ENCODE assay signal across 17 cellular contexts in the genomic region with DNA sequence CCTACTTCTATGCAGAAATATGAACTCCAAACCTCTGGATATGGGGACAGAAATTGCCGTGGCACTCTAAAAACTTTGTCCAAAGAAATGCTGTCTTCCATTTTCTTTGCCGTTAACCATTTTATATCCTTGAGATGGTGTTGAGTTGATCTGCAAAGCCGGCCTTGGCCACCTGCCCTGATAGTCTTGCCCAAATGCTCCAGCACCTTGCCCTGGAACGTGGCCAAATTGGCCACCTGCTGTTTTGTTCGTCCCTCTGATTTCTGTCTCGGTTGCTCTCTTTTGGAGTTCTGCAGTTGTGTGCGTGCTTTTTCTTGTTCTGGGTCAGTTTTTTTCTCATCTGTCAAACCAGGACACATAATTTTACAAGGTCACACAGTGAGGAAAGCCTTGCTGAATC.
DNase-seq lines count a peak whose midpoint lies in the region; ATAC-seq and TF ChIP-seq lines count a peak whose summit lies in the region.
"Had no signal": no experiment of that assay in that cellular context is flagged by ENCODE, and none has a peak within 500 bp of the region (broad histone marks: within the 10 kb centered on the region; RNA-seq: fewer than 3 reads in every experiment).

No MANE protein-coding gene starts in this region.

- no peak for TF ChIP-seq CTCF in body of pancreas (IDR thresholded peaks at IDR 0.05)
- TF ChIP-seq CTCF in mammary epithelial cell (conservative IDR thresholded peaks at IDR 0.05 in 1 of 2, IDR thresholded peaks at IDR 0.05 in 1 of 2; ENCODE audit: extremely low read depth in 1 of 2, insufficient read depth in 1 of 2, low read depth in 1 of 2, low read length in 2 of 2) = no peak
- TF ChIP-seq CTCF in left lung (IDR thresholded peaks at IDR 0.05) = no peak

- H3K27ac ChIP-seq in body of pancreas (no peak overlapping the region), mammary epithelial cell (ENCODE audit: insufficient read depth, low read depth, low read length) (no peak overlapping the region), left lung (no peak overlapping the region)
- H3K27ac ChIP-seq: brain microvascular endothelial cell, tibial artery had no signal

- intact Hi-C loops in body of pancreas (cut with DNase I) = no loop called here
- intact Hi-C loops in mammary epithelial cell (cut with micrococcal nuclease) = no loop called here
- intact Hi-C loops in left lung (cut with DNase I) = no loop called here

- H3K4me3 ChIP-seq in body of pancreas (no peak overlapping the region), mammary epithelial cell (replicated peaks in 1 of 3; ENCODE audit: insufficient read depth in 1 of 3, low read depth in 2 of 3, low read length in 3 of 3) (no peak overlapping the region), left lung (no peak overlapping the region)
- H3K4me3 ChIP-seq: tibial artery had no signal

- no peak for TF ChIP-seq RAD21 in Ishikawa (IDR thresholded peaks at IDR 0.05; ENCODE audit: low read depth)

- H4K20me1 ChIP-seq in mammary epithelial cell (ENCODE audit: insufficient read depth, low read length) = no peaks in the 10 kb centered on the region

- H3K9ac ChIP-seq in mammary epithelial cell (ENCODE audit: insufficient read depth, low read length) = no peak overlapping the region

- H3K9me3 ChIP-seq in body of pancreas (no peaks in the 10 kb centered on the region), mammary epithelial cell (replicated peaks; ENCODE audit: insufficient read depth, low read length) (peaks cover 14% of the 10 kb centered on the region), left lung (peaks cover 0 to 17% of the 10 kb centered on the region in 2 donors)
- H3K9me3 ChIP-seq: tibial artery had no signal

- no peak overlapping the region for H3K4me2 ChIP-seq in mammary epithelial cell (ENCODE audit: insufficient read depth, low read depth, low read length)

- H3K27me3 ChIP-seq in body of pancreas (no peaks in the 10 kb centered on the region), mammary epithelial cell (ENCODE audit: insufficient read depth, low read length) (no peaks in the 10 kb centered on the region), left lung (no peaks in the 10 kb centered on the region)
- H3K27me3 ChIP-seq: brain microvascular endothelial cell, tibial artery had no signal

- H2AFZ ChIP-seq in mammary epithelial cell (ENCODE audit: low read depth, low read length) = no peak overlapping the region

- 25 to 26% methylated on average over 7 of the region's 7 CpGs for WGBS in body of pancreas, 2 donors
- WGBS in mammary epithelial cell (ENCODE audit: low coverage, missing lambda C conversion rate) = 73% methylated on average over 7 of the region's 7 CpGs

- DNase-seq in DMS153 (lab: John Stamatoyannopoulos, UW) (peak; percentile 2), NCI-H345 treated with DMSO at 0.1 percent for 48 hours (lab: John Stamatoyannopoulos, UW; ENCODE audit: unreplicated experiment) (peak; percentile 0), body of pancreas (peak; percentile 56 to 87 (median 76)), mammary epithelial cell (no peak), left lung (no peak)
- DNase-seq: activated CD4-positive, alpha-beta T cell treated with anti-CD3 and anti-CD28 coated beads, Interleukin-2, amount 10 ng/mL, durations not matched to agents 7 days and 5 days; activated CD8-positive, alpha-beta memory T cell treated with anti-CD3 and anti-CD28 coated beads, Interleukin-2, amount 50 U/mL, for 4 hours; activated effector memory CD4-positive, alpha-beta T cell treated with Interleukin-2 at 50 U/mL for 16 hours; brain microvascular endothelial cell; CD4-positive, CD25-positive, alpha-beta regulatory T cell; cortex of kidney; KG1; NCI-H2081; stimulated activated naive CD4-positive, alpha-beta T cell treated with Interleukin-2 at 50 U/mL for 16 hours; tibial artery had no signal

- H3K4me1 ChIP-seq in body of pancreas (no peaks in the 10 kb centered on the region), mammary epithelial cell (ENCODE audit: insufficient read depth, low read length) (no peaks in the 10 kb centered on the region), left lung (peaks cover 0 to 5% of the 10 kb centered on the region in 2 donors)

- in situ Hi-C loops in mammary epithelial cell (cut with MboI; ENCODE audit: low sequenced_read_pairs in 2 of 2) = no loop called here

- ATAC-seq in body of pancreas (no peak), HG03469 (IDR thresholded peaks at IDR 0.05; ENCODE audit: unreplicated experiment) (no peak), left lung (no peak)

- TF ChIP-seq EP300 in Ishikawa (IDR thresholded peaks at IDR 0.05; ENCODE audit: borderline replicate concordance) = no peak

- CTCF ChIA-PET in mammary epithelial cell (lab: Charles Lee; ENCODE audit: low non-redundant PET) = no interaction called here

- no peaks in the 10 kb centered on the region for H3K79me2 ChIP-seq in mammary epithelial cell (ENCODE audit: insufficient read depth, low read length)

- BruUV-seq in mammary epithelial cell (replicated peaks; lab: Mats Ljungman, UMichigan) = no TSS peak

- no peak for TF ChIP-seq POLR2A in body of pancreas (IDR thresholded peaks at IDR 0.05)

- H3K36me3 ChIP-seq in body of pancreas (replicated peaks in 1 of 2; ENCODE audit: insufficient read depth in 1 of 2, low read depth in 2 of 2) (no peaks in the 10 kb centered on the region), mammary epithelial cell (ENCODE audit: insufficient read depth, low read length) (no peaks in the 10 kb centered on the region), left lung (no peaks in the 10 kb centered on the region)
- H3K36me3 ChIP-seq: brain microvascular endothelial cell, tibial artery had no signal

- dilution Hi-C loops in mammary epithelial cell (cut with HindIII; ENCODE audit: low sequenced_read_pairs) = no loop called here

TF ChIP-seq in Ishikawa, 13 proteins besides CTCF, POLR2A, EP300 and RAD21:
- TF ChIP-seq, protein P1, sequence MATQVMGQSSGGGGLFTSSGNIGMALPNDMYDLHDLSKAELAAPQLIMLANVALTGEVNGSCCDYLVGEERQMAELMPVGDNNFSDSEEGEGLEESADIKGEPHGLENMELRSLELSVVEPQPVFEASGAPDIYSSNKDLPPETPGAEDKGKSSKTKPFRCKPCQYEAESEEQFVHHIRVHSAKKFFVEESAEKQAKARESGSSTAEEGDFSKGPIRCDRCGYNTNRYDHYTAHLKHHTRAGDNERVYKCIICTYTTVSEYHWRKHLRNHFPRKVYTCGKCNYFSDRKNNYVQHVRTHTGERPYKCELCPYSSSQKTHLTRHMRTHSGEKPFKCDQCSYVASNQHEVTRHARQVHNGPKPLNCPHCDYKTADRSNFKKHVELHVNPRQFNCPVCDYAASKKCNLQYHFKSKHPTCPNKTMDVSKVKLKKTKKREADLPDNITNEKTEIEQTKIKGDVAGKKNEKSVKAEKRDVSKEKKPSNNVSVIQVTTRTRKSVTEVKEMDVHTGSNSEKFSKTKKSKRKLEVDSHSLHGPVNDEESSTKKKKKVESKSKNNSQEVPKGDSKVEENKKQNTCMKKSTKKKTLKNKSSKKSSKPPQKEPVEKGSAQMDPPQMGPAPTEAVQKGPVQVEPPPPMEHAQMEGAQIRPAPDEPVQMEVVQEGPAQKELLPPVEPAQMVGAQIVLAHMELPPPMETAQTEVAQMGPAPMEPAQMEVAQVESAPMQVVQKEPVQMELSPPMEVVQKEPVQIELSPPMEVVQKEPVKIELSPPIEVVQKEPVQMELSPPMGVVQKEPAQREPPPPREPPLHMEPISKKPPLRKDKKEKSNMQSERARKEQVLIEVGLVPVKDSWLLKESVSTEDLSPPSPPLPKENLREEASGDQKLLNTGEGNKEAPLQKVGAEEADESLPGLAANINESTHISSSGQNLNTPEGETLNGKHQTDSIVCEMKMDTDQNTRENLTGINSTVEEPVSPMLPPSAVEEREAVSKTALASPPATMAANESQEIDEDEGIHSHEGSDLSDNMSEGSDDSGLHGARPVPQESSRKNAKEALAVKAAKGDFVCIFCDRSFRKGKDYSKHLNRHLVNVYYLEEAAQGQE (IDR thresholded peaks at IDR 0.05; ENCODE audit: low read depth) = no peak
- peak; percentile 73 for TF ChIP-seq NFIC (IDR thresholded peaks at IDR 0.05)
TF ChIP-seq in Ishikawa: peak in this region for 1.

Comparison
In these comparisons a context has a peak if more than half of its experiments do, and no peak if none do; other contexts are left out.
1. DNase-seq: peak in DMS153 (single experiment), NCI-H345 treated with DMSO at 0.1 percent for 48 hours (single experiment) and body of pancreas (4 of 4); none in mammary epithelial cell (single experiment) and left lung (0 of 2).